ENCODE assay signal across 1 cellular context in the genomic region with DNA sequence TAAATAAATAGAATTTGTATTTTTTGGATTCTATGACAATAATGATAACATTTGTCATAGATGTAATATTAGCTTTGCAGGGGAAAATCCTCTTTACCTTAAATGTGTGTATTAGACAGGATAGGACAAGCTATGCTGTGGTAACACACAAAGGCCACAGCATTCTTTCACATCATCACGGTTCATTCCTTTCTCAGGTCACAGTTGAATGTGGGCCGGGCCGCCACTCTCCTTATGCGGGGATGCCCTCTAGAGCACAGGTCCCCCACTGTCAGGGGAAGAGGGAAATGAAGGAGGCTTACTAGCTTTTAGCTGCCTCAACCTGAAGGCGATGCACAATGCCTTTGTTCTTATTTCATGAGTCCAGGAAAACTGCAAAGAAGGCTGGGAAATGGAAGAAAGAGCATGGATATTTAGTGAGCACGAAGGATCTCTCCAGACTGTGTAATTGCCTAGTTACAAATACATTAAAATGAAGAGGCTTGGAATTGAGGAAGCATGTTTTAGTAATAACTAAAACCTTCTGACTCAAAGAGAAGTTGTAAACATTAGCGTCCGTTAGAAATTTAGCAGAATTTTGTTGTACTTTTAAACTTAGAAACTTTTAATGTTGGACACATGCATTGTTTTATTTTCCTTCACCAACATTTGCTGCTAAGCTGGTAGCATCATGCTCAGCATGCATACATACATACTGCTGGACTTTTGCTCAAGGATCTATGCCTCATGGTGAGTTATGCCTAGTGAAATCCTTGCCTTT.
TF ChIP-seq lines count a peak whose summit lies in the region.

No MANE protein-coding gene starts in this region.

TF ChIP-seq in HEK293, 187 proteins besides CTCF, POLR2A, EP300 and RAD21 (continued from another document):
- TF ChIP-seq, protein P1, sequence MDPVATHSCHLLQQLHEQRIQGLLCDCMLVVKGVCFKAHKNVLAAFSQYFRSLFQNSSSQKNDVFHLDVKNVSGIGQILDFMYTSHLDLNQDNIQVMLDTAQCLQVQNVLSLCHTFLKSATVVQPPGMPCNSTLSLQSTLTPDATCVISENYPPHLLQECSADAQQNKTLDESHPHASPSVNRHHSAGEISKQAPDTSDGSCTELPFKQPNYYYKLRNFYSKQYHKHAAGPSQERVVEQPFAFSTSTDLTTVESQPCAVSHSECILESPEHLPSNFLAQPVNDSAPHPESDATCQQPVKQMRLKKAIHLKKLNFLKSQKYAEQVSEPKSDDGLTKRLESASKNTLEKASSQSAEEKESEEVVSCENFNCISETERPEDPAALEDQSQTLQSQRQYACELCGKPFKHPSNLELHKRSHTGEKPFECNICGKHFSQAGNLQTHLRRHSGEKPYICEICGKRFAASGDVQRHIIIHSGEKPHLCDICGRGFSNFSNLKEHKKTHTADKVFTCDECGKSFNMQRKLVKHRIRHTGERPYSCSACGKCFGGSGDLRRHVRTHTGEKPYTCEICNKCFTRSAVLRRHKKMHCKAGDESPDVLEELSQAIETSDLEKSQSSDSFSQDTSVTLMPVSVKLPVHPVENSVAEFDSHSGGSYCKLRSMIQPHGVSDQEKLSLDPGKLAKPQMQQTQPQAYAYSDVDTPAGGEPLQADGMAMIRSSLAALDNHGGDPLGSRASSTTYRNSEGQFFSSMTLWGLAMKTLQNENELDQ (tag by site-specific recombination; IDR thresholded peaks at IDR 0.05; ENCODE audit: low read depth), result no peak
- TF ChIP-seq, protein P2, sequence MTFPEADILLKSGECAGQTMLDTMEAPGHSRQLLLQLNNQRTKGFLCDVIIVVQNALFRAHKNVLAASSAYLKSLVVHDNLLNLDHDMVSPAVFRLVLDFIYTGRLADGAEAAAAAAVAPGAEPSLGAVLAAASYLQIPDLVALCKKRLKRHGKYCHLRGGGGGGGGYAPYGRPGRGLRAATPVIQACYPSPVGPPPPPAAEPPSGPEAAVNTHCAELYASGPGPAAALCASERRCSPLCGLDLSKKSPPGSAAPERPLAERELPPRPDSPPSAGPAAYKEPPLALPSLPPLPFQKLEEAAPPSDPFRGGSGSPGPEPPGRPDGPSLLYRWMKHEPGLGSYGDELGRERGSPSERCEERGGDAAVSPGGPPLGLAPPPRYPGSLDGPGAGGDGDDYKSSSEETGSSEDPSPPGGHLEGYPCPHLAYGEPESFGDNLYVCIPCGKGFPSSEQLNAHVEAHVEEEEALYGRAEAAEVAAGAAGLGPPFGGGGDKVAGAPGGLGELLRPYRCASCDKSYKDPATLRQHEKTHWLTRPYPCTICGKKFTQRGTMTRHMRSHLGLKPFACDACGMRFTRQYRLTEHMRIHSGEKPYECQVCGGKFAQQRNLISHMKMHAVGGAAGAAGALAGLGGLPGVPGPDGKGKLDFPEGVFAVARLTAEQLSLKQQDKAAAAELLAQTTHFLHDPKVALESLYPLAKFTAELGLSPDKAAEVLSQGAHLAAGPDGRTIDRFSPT (tag by site-specific recombination; IDR thresholded peaks at IDR 0.05), result no peak
- TF ChIP-seq ZNF23 (tag by site-specific recombination; IDR thresholded peaks at IDR 0.05; ENCODE audit: borderline replicate concordance) (no peak), ZNF707 (tag by site-specific recombination; IDR thresholded peaks at IDR 0.05) (no peak), YY1 (tag by site-specific recombination; IDR thresholded peaks at IDR 0.05) (no peak), ZNF155 (tag by site-specific recombination; IDR thresholded peaks at IDR 0.05) (no peak)
- TF ChIP-seq, protein P3, sequence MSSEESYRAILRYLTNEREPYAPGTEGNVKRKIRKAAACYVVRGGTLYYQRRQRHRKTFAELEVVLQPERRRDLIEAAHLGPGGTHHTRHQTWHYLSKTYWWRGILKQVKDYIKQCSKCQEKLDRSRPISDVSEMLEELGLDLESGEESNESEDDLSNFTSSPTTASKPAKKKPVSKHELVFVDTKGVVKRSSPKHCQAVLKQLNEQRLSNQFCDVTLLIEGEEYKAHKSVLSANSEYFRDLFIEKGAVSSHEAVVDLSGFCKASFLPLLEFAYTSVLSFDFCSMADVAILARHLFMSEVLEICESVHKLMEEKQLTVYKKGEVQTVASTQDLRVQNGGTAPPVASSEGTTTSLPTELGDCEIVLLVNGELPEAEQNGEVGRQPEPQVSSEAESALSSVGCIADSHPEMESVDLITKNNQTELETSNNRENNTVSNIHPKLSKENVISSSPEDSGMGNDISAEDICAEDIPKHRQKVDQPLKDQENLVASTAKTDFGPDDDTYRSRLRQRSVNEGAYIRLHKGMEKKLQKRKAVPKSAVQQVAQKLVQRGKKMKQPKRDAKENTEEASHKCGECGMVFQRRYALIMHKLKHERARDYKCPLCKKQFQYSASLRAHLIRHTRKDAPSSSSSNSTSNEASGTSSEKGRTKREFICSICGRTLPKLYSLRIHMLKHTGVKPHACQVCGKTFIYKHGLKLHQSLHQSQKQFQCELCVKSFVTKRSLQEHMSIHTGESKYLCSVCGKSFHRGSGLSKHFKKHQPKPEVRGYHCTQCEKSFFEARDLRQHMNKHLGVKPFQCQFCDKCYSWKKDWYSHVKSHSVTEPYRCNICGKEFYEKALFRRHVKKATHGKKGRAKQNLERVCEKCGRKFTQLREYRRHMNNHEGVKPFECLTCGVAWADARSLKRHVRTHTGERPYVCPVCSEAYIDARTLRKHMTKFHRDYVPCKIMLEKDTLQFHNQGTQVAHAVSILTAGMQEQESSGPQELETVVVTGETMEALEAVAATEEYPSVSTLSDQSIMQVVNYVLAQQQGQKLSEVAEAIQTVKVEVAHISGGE (tag by site-specific recombination; conservative IDR thresholded peaks at IDR 0.05; ENCODE audit: low read depth), result no peak
- TF ChIP-seq, protein P4, sequence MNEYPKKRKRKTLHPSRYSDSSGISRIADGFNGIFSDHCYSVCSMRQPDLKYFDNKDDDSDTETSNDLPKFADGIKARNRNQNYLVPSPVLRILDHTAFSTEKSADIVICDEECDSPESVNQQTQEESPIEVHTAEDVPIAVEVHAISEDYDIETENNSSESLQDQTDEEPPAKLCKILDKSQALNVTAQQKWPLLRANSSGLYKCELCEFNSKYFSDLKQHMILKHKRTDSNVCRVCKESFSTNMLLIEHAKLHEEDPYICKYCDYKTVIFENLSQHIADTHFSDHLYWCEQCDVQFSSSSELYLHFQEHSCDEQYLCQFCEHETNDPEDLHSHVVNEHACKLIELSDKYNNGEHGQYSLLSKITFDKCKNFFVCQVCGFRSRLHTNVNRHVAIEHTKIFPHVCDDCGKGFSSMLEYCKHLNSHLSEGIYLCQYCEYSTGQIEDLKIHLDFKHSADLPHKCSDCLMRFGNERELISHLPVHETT (tag by site-specific recombination; IDR thresholded peaks at IDR 0.05), result no peak
